In the genomic region with DNA sequence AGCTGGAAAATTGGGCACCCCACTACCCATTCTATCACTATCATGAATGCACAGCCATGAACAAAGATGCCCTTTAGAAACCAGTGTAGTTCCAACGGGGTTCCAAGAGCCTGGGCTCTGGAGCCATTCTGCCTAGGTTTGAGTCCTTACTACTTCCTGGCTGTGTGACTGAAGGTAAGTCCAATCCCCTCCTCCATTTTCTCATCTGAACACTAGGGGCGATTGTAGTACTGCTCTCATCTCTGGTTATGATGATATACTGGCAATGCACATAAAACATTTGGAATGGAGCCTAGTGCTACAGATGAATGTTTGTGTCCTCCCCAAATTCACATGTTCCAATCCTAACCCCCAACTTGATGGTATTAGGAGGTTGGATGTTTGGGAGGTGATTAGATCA, we compare ENCODE assay signal across 15 cellular contexts. TPM values are rescaled to one million over a fixed set of nuclear protein-coding genes. Genes with fewer than 3 reads are reported as not detected.
DNase-seq lines count a peak whose midpoint lies in the region; ATAC-seq and TF ChIP-seq lines count a peak whose summit lies in the region.
"Had no signal": no experiment of that assay in that cellular context is flagged by ENCODE, and none has a peak within 500 bp of the region (broad histone marks: within the 10 kb centered on the region; RNA-seq: fewer than 3 reads in every experiment).

No MANE protein-coding gene starts in this region.

- H3K27ac ChIP-seq in OCI-LY1 (ENCODE audit: low read depth, low read length, poor library complexity, severe bottlenecking) (no peak overlapping the region), foreskin keratinocyte (no peak overlapping the region)
- H3K27ac ChIP-seq: gastrocnemius medialis, ovary, SK-N-MC, tibial artery had no signal

- no peaks in the 10 kb centered on the region; the same call in 1 of the 2 replicates for H3K27me3 ChIP-seq in OCI-LY1 (ENCODE audit: insufficient read depth, low read length)
- H3K27me3 ChIP-seq in foreskin keratinocyte: peaks cover 18% of the 10 kb centered on the region
- H3K27me3 ChIP-seq: gastrocnemius medialis, ovary had no signal

- H3K4me1 ChIP-seq in OCI-LY1 (ENCODE audit: insufficient read depth, low read length, severe bottlenecking) (peaks cover 8% of the 10 kb centered on the region), foreskin keratinocyte (no peaks in the 10 kb centered on the region)
- H3K4me1 ChIP-seq: gastrocnemius medialis, tibial artery had no signal

- H3K9me3 ChIP-seq in OCI-LY1 (ENCODE audit: low read length): no peaks in the 10 kb centered on the region
- H3K9me3 ChIP-seq: gastrocnemius medialis, ovary, tibial artery had no signal

- TF ChIP-seq CTCF in GM12874 (IDR thresholded peaks at IDR 0.05; ENCODE audit: insufficient read depth, low read depth, low read length): peak; percentile 14; the same call in 1 of the 2 replicates
- peak; percentile 19; the same call in 1 of the 2 replicates for TF ChIP-seq CTCF in OCI-LY1 (IDR thresholded peaks at IDR 0.05; ENCODE audit: low read length)
- peak; percentile 16 for TF ChIP-seq CTCF in foreskin keratinocyte (conservative IDR thresholded peaks at IDR 0.05)

- H3F3A ChIP-seq in OCI-LY1 (ENCODE audit: insufficient read depth, low read length): no peaks in the 10 kb centered on the region

- H3K9me2 ChIP-seq in OCI-LY1 (ENCODE audit: low read depth, low read length): no peaks in the 10 kb centered on the region

- H3K79me2 ChIP-seq in OCI-LY1 (ENCODE audit: insufficient read depth, low read length): no peaks in the 10 kb centered on the region

- no peak overlapping the region for H3K4me3 ChIP-seq in OCI-LY1 (ENCODE audit: low read depth, low read length, poor library complexity, severe bottlenecking)
- H3K4me3 ChIP-seq: gastrocnemius medialis, ovary, SK-N-MC, tibial artery had no signal

- no peak overlapping the region for H3K9ac ChIP-seq in OCI-LY1 (ENCODE audit: low read length)

- DNase-seq in NCI-H1694 treated with DMSO at 0.1 percent for 48 hours (lab: John Stamatoyannopoulos, UW) (peak; percentile 7), NCI-H1694 (lab: John Stamatoyannopoulos, UW) (no peak), foreskin keratinocyte (no peak), cerebellar cortex (ENCODE audit: low spot score) (no peak), putamen (ENCODE audit: low spot score) (no peak), NCI-H1092 (lab: John Stamatoyannopoulos, UW) (no peak)
- DNase-seq: CD8-positive, alpha-beta memory T cell; gastrocnemius medialis; NCI-H2107; ovary; small intestine; tibial artery had no signal

- H3K4me2 ChIP-seq in OCI-LY1 (ENCODE audit: low read length): no peak overlapping the region

- no peak for ATAC-seq in foreskin keratinocyte
- ATAC-seq: gastrocnemius medialis had no signal

- H2AFZ ChIP-seq in OCI-LY1 (ENCODE audit: low read length): no peak overlapping the region; the same call in 1 of the 2 replicates

- H4K20me1 ChIP-seq in OCI-LY1 (ENCODE audit: insufficient read depth, low read length): no peaks in the 10 kb centered on the region

- H3K36me3 ChIP-seq in OCI-LY1 (ENCODE audit: insufficient read depth, low read length): no peaks in the 10 kb centered on the region
- H3K36me3 ChIP-seq: gastrocnemius medialis, ovary, tibial artery had no signal

RNA-seq across cellular contexts. Expression of gene CDH23, which starts 28.1 kb away (rescaled TPM):
- total RNA-seq in foreskin keratinocyte: 0.04 TPM in 1 of 2 replicates, not detected in the other
- 0.01 TPM in 1 of 2 replicates, not detected in the other for polyA plus RNA-seq in foreskin keratinocyte

RNA-seq across cellular contexts. Expression of gene SLC29A3, which starts 49.6 kb away (rescaled TPM):
- total RNA-seq in foreskin keratinocyte: 0.71 and 0.74 TPM in 2 replicates
- 0.45 and 0.96 TPM in 2 replicates for polyA plus RNA-seq in foreskin keratinocyte
